In the genomic region with DNA sequence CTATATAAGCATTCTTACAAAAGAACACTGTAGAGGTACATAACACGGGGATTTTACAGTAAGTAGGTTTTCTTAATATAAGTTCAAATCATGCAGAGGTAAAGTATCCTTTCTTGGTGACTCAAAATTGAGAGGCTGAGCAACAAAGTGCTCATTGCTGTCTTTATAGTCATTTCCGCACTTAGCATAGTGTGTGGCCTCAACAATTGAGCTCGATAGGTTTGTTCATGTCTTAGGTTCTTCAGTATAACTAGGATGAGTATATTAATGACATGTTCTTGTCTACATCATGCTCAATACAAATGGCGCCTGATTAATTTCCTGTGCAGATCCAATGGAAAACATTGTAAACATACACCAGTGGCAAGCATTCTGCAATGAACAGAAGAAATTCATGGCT, we compare ENCODE assay signal across 8 cellular contexts. TPM values are rescaled to one million over a fixed set of nuclear protein-coding genes. Genes with fewer than 3 reads are reported as not detected.
DNase-seq lines count a peak whose midpoint lies in the region; ATAC-seq and TF ChIP-seq lines count a peak whose summit lies in the region.

No MANE protein-coding gene starts in this region.

- H3K18ac ChIP-seq in mesenchymal stem cell (ENCODE audit: low read depth in 1 of 2, low read length in 2 of 2), result no peak overlapping the region

- 23% methylated on average over 3 of the region's 4 CpGs for WGBS in mesenchymal stem cell

- no peak overlapping the region for H4K8ac ChIP-seq in mesenchymal stem cell (ENCODE audit: low read length)

- intact Hi-C loops in Calu3 (cut with micrococcal nuclease; ENCODE audit: unreplicated experiment), result loop anchor here (2.0 to 10.0 kb wide), 2 partner anchors 143 to 209 kb away; no protein-coding TSS in a partner anchor
- intact Hi-C loops in MCF 10A (cut with micrococcal nuclease), result loop anchor here (2.0 to 5.0 kb wide), 3 partner anchors 145 to 212 kb away; no protein-coding TSS in a partner anchor

- no peaks in the 10 kb centered on the region for H3K79me2 ChIP-seq in KMS-11 (ENCODE audit: insufficient read depth, low read depth)

- no peak overlapping the region for H3K27ac Mint-ChIP-seq in Calu3 (ENCODE audit: unreplicated experiment)
- peak overlapping the region; percentile 85 for H3K27ac Mint-ChIP-seq in MCF 10A (ENCODE audit: low read depth, unreplicated experiment)

- H3K36me3 ChIP-seq in KMS-11 (ENCODE audit: insufficient read depth), result no peaks in the 10 kb centered on the region
- no peaks in the 10 kb centered on the region for H3K36me3 ChIP-seq in mesenchymal stem cell (ENCODE audit: control insufficient read depth in 1 of 2, insufficient read depth in 2 of 2, low read depth in 1 of 2, low read length in 2 of 2)

- no peak overlapping the region for H3K27ac ChIP-seq in KMS-11
- H3K27ac ChIP-seq in mesenchymal stem cell (ENCODE audit: low read length, poor library complexity, severe bottlenecking), result no peak overlapping the region

- peaks cover 23% of the 10 kb centered on the region for H3K4me1 ChIP-seq in KMS-11 (ENCODE audit: low read depth, poor library complexity, severe bottlenecking)
- peaks cover 3% of the 10 kb centered on the region for H3K4me1 ChIP-seq in mesenchymal stem cell (ENCODE audit: control insufficient read depth, insufficient read depth, low read depth, low read length)

- H2BK15ac ChIP-seq in mesenchymal stem cell (ENCODE audit: low read depth, poor library complexity, severe bottlenecking), result no peak overlapping the region

- H2AK5ac ChIP-seq in mesenchymal stem cell (ENCODE audit: low read length, severe bottlenecking), result no peak overlapping the region

- no peak overlapping the region for H2BK120ac ChIP-seq in mesenchymal stem cell (ENCODE audit: low read depth, low read length)

- H3K9ac ChIP-seq in KMS-11 (no peak overlapping the region), mesenchymal stem cell (ENCODE audit: low read length) (peak overlapping the region; percentile 94)

- no peaks in the 10 kb centered on the region for H4K20me1 ChIP-seq in KMS-11 (ENCODE audit: insufficient read depth)

- H4K91ac ChIP-seq in mesenchymal stem cell (ENCODE audit: low read length), result no peak overlapping the region

- TSS peak; percentile 44 for BruUV-seq in Calu3 (replicated peaks; lab: Mats Ljungman, UMichigan)
- BruUV-seq in MCF 10A (replicated peaks; lab: Mats Ljungman, UMichigan), result TSS peak; percentile 29

- H3K4me2 ChIP-seq in KMS-11 (peak overlapping the region; percentile 88), mesenchymal stem cell (ENCODE audit: low read length, poor library complexity, severe bottlenecking) (peak overlapping the region; percentile 12)

- H2BK5ac ChIP-seq in mesenchymal stem cell (ENCODE audit: low read depth, low read length, poor library complexity, severe bottlenecking), result no peak overlapping the region

- no peak overlapping the region for H2AFZ ChIP-seq in KMS-11 (ENCODE audit: low read depth)
- no peak overlapping the region for H2AFZ ChIP-seq in mesenchymal stem cell (ENCODE audit: low read depth, low read length)

- H3K9me3 Mint-ChIP-seq in Calu3 (ENCODE audit: low read depth, unreplicated experiment) (no peaks in the 10 kb centered on the region), MCF 10A (ENCODE audit: unreplicated experiment) (no peaks in the 10 kb centered on the region)

- no peaks in the 10 kb centered on the region for H3K79me1 ChIP-seq in mesenchymal stem cell (replicated peaks; ENCODE audit: low read length, poor library complexity, severe bottlenecking)

- H3K9me3 ChIP-seq in mesenchymal stem cell (ENCODE audit: control insufficient read depth, low read length), result no peaks in the 10 kb centered on the region

- H3K4me3 ChIP-seq in KMS-11 (IDR thresholded peaks at IDR 0.05; ENCODE audit: insufficient read depth, low read depth, low read length) (no peak overlapping the region), mesenchymal stem cell (ENCODE audit: insufficient read depth in 1 of 2, low read depth in 1 of 2, low read length in 2 of 2) (peak overlapping the region in 1 of 2 experiments; percentile 93)

- H3K4me3 Mint-ChIP-seq in Calu3 (ENCODE audit: low read depth, unreplicated experiment), result peak overlapping the region; percentile 84
- H3K4me3 Mint-ChIP-seq in MCF 10A (ENCODE audit: unreplicated experiment), result peak overlapping the region; percentile 88

- peaks cover 13% of the 10 kb centered on the region for H3K4me1 Mint-ChIP-seq in Calu3 (ENCODE audit: low read depth, unreplicated experiment)
- peaks cover 46% of the 10 kb centered on the region for H3K4me1 Mint-ChIP-seq in MCF 10A (ENCODE audit: insufficient read depth, unreplicated experiment)

- CTCF ChIA-PET in Calu3 (lab: Charles Lee) (no interaction called here), MCF 10A (lab: Yijun Ruan, JAX) (interaction anchor here (0.8 to 3.5 kb wide), 11 partner anchors 9 to 212 kb away, joined by 3 to 19 read pairs (median 6); partner anchors contain the start of gene INTS6)

- no peak overlapping the region for H3K4ac ChIP-seq in mesenchymal stem cell (ENCODE audit: low read depth in 1 of 2, low read length in 2 of 2)

- H3K27me3 Mint-ChIP-seq in Calu3 (ENCODE audit: unreplicated experiment) (no peaks in the 10 kb centered on the region), MCF 10A (ENCODE audit: insufficient read depth, unreplicated experiment) (no peaks in the 10 kb centered on the region)

- H3K27me3 ChIP-seq in KMS-11 (ENCODE audit: insufficient read depth, low read depth) (no peaks in the 10 kb centered on the region), mesenchymal stem cell (ENCODE audit: control insufficient read depth in 1 of 2, insufficient read depth in 1 of 2, low read length in 2 of 2) (no peaks in the 10 kb centered on the region)

- no peak for DNase-seq in Calu3
- peak; percentile 49 for DNase-seq in MCF 10A (ENCODE audit: unreplicated experiment)
- DNase-seq in mesenchymal stem cell, result peak; percentile 70
- DNase-seq in NCI-H1694 (lab: John Stamatoyannopoulos, UW), result no peak
- DNase-seq in NCI-H774 (lab: John Stamatoyannopoulos, UW), result no peak

- POLR2A ChIA-PET in MCF 10A (lab: Yijun Ruan, JAX), result interaction anchor here (0.6 to 4.3 kb wide), 42 partner anchors 10 to 218 kb away, joined by 3 to 151 read pairs (median 4); partner anchors contain the start of gene INTS6

- H3K36me3 Mint-ChIP-seq in Calu3 (ENCODE audit: insufficient read depth, unreplicated experiment) (peaks cover 19% of the 10 kb centered on the region), MCF 10A (ENCODE audit: insufficient read depth, unreplicated experiment) (peaks cover 6% of the 10 kb centered on the region)

- ATAC-seq in HG03439 (IDR thresholded peaks at IDR 0.05; ENCODE audit: unreplicated experiment), result no peak
- ATAC-seq in GM19467 (IDR thresholded peaks at IDR 0.05; ENCODE audit: unreplicated experiment), result no peak

- no peak overlapping the region for H2BK12ac ChIP-seq in mesenchymal stem cell (ENCODE audit: low read length in 2 of 2)

- TF ChIP-seq CTCF in Calu3 (IDR thresholded peaks at IDR 0.05; ENCODE audit: unreplicated experiment) (no peak), KMS-11 (conservative IDR thresholded peaks at IDR 0.05; ENCODE audit: low read depth, low read length) (no peak), MCF 10A (IDR thresholded peaks at IDR 0.05; ENCODE audit: unreplicated experiment) (no peak)

- H3K23ac ChIP-seq in mesenchymal stem cell (ENCODE audit: low read length in 2 of 2), result no peak overlapping the region

- no peak overlapping the region for H3K14ac ChIP-seq in mesenchymal stem cell (ENCODE audit: low read length in 2 of 2)

RNA-seq across cellular contexts. Expression of gene WDFY2, which starts 1.4 kb away (rescaled TPM):
- total RNA-seq in Calu3 (2022) (5.9 and 6.3 TPM in 2 replicates), MCF 10A (2022) (46.7 and 56.2 TPM in 2 replicates)
- polyA plus RNA-seq in mesenchymal stem cell (2013, experiment 1 of 2), result 6.2 TPM
- polyA plus RNA-seq in mesenchymal stem cell (2013, experiment 2 of 2), result 6.5 TPM

Comparison
In these comparisons a context has a peak if more than half of its experiments do, and no peak if none do; other contexts are left out.
1. DNase-seq: peak in MCF 10A (single experiment) and mesenchymal stem cell (single experiment); none in Calu3 (single experiment), NCI-H1694 (single experiment) and NCI-H774 (single experiment).